18 cellular contexts compared by ENCODE assay signal in genomic region chr5:177603631-177604030, GRCh38.
"Had no signal": no experiment of that assay in that cellular context is flagged by ENCODE, and none has a peak within 500 bp of the region (broad histone marks: within the 10 kb centered on the region; RNA-seq: fewer than 3 reads in every experiment).

No MANE protein-coding gene starts in this region.

- FAIRE-seq: endothelial cell of umbilical vein, pancreas had no signal

- H3K9me3 Mint-ChIP-seq: activated CD4-positive, alpha-beta T cell treated with anti-CD3 and anti-CD28 coated beads, Interleukin-2, amount 10 ng/mL, durations not matched to agents 7 days and 5 days; stimulated activated memory B cell treated with anti-CD40 and anti-IgM and Interleukin-4, amounts not matched to agents 10 μg/mL and 1 μg/mL and 100 μg/mL, for 72 hours; T-helper 2 cell treated with Interferon-gamma antibody and Interleukin-4, amounts not matched to agents 5 μg/mL and 100 μg/mL, for 36 hours had no signal

- ATAC-seq: body of pancreas; pancreas; stimulated activated memory B cell treated with anti-CD40 and anti-IgM and Interleukin-4, amounts not matched to agents 10 μg/mL and 1 μg/mL and 100 μg/mL, for 72 hours had no signal

- H3K4me3 Mint-ChIP-seq: activated CD4-positive, alpha-beta T cell treated with anti-CD3 and anti-CD28 coated beads, Interleukin-2, amount 10 ng/mL, durations not matched to agents 7 days and 5 days; stimulated activated memory B cell treated with anti-CD40 and anti-IgM and Interleukin-4, amounts not matched to agents 10 μg/mL and 1 μg/mL and 100 μg/mL, for 72 hours; T-helper 2 cell treated with Interferon-gamma antibody and Interleukin-4, amounts not matched to agents 5 μg/mL and 100 μg/mL, for 36 hours had no signal

- H3K27ac ChIP-seq: body of pancreas, colonic mucosa, esophagus squamous epithelium, pancreas, tibial artery, vagina had no signal

- H3K27me3 Mint-ChIP-seq: activated CD4-positive, alpha-beta T cell treated with anti-CD3 and anti-CD28 coated beads, Interleukin-2, amount 10 ng/mL, durations not matched to agents 7 days and 5 days; stimulated activated memory B cell treated with anti-CD40 and anti-IgM and Interleukin-4, amounts not matched to agents 10 μg/mL and 1 μg/mL and 100 μg/mL, for 72 hours had no signal

- H3K4me3 ChIP-seq: body of pancreas, colonic mucosa, esophagus squamous epithelium, pancreas, tibial artery, vagina had no signal

- H3K27ac Mint-ChIP-seq: activated CD4-positive, alpha-beta T cell treated with anti-CD3 and anti-CD28 coated beads, Interleukin-2, amount 10 ng/mL, durations not matched to agents 7 days and 5 days; stimulated activated memory B cell treated with anti-CD40 and anti-IgM and Interleukin-4, amounts not matched to agents 10 μg/mL and 1 μg/mL and 100 μg/mL, for 72 hours; T-helper 2 cell treated with Interferon-gamma antibody and Interleukin-4, amounts not matched to agents 5 μg/mL and 100 μg/mL, for 36 hours had no signal

- DNase-seq: activated CD4-positive, alpha-beta T cell treated with anti-CD3 and anti-CD28 coated beads, Interleukin-2, amount 10 ng/mL, durations not matched to agents 7 days and 5 days; activated CD4-positive, CD25-positive, alpha-beta regulatory T cell; activated naive CD4-positive, alpha-beta T cell treated with anti-CD3 and anti-CD28 coated beads, Interleukin-2, amount 50 U/mL, for 16 hours; activated T-cell treated with anti-CD3 and anti-CD28 coated beads, Interleukin-2, amount 50 U/mL, for 1 hour; amygdala; body of pancreas; central memory CD4-positive, alpha-beta T cell; colonic mucosa; esophagus squamous epithelium; hypothalamus; mesendoderm; stimulated activated CD4-positive, alpha-beta T cell treated with anti-CD3 and anti-CD28 coated beads, Interleukin-12 subunit alpha, Interleukin-12 subunit beta, amount 100 ng/mL, for 4 hours; tibial artery had no signal

- H3K36me3 ChIP-seq: colonic mucosa, pancreas, vagina had no signal

- H3K9me3 ChIP-seq: body of pancreas, colonic mucosa, esophagus squamous epithelium, pancreas, tibial artery, vagina had no signal

- H3K27me3 ChIP-seq: body of pancreas, colonic mucosa, esophagus squamous epithelium, pancreas, tibial artery, vagina had no signal
